In genomic region chr21:41772351-41773080, GRCh38 we compare ENCODE assay signal across 15 cellular contexts.
"Had no signal": no experiment of that assay in that cellular context is flagged by ENCODE, and none has a peak within 500 bp of the region (broad histone marks: within the 10 kb centered on the region; RNA-seq: fewer than 3 reads in every experiment).

No MANE protein-coding gene starts in this region.

- ATAC-seq: activated T-helper 17 cell treated with anti-CD3 and anti-CD28 coated beads, Interleukin-2, amount 50 U/mL, for 72 hours; gastroesophageal sphincter; heart right ventricle; left lobe of liver had no signal

- DNase-seq: activated CD4-positive, alpha-beta T cell treated with anti-CD3 and anti-CD28 coated beads for 1 hour; activated CD4-positive, alpha-beta T cell treated with anti-CD3 and anti-CD28 coated beads, Interleukin-2, amount 50 U/mL, for 4 hours; activated naive CD4-positive, alpha-beta T cell treated with anti-CD3 and anti-CD28 coated beads, Interleukin-2, amount 50 U/mL, for 16 hours; activated T-cell treated with anti-CD3 and anti-CD28 coated beads for 4 hours; adrenal gland; heart right ventricle; naive B cell; stomach; T-helper 1 cell; testis; uterus had no signal

- H3K4me3 Mint-ChIP-seq: activated T-helper 17 cell treated with anti-CD3 and anti-CD28 coated beads, Interleukin-2, amount 50 U/mL, for 72 hours; naive B cell had no signal

- H3K27ac Mint-ChIP-seq: activated T-helper 17 cell treated with anti-CD3 and anti-CD28 coated beads, Interleukin-2, amount 50 U/mL, for 72 hours; progenitor cell of endocrine pancreas had no signal

- H3K9me3 Mint-ChIP-seq: activated T-helper 17 cell treated with anti-CD3 and anti-CD28 coated beads, Interleukin-2, amount 50 U/mL, for 72 hours had no signal
